Comparison of ENCODE assay signal across 14 cellular contexts in genomic region chr2:207422307-207422960, GRCh38.
DNase-seq lines count a peak whose midpoint lies in the region; ATAC-seq and TF ChIP-seq lines count a peak whose summit lies in the region.
"Had no signal": no experiment of that assay in that cellular context is flagged by ENCODE, and none has a peak within 500 bp of the region (broad histone marks: within the 10 kb centered on the region; RNA-seq: fewer than 3 reads in every experiment).

No MANE protein-coding gene starts in this region.

- peak; percentile 49 for ATAC-seq in HG02852 (IDR thresholded peaks at IDR 0.05; ENCODE audit: unreplicated experiment)
- ATAC-seq in HG02610 (IDR thresholded peaks at IDR 0.05; ENCODE audit: unreplicated experiment): no peak
- no peak for ATAC-seq in GM21786 (IDR thresholded peaks at IDR 0.05; ENCODE audit: unreplicated experiment)

- H3K4me1 ChIP-seq in SJSA1 (replicated peaks): peaks cover 30% of the 10 kb centered on the region

- no peaks in the 10 kb centered on the region for H3K27me3 ChIP-seq in SJSA1 (replicated peaks)

- DNase-seq in GM13977 (ENCODE audit: low spot score) (peak; percentile 10), SJSA1 (ENCODE audit: low read depth in 1 of 2, low spot score in 2 of 2) (peak; percentile 68 to 90), left kidney (ENCODE audit: low read depth, low spot score) (peak; percentile 77), NCI-H82 treated with DMSO at 0.1 percent for 48 hours (lab: John Stamatoyannopoulos, UW; ENCODE audit: unreplicated experiment) (no peak)
- DNase-seq: C1 segment of cervical spinal cord; Calu3; CD4-positive, alpha-beta T cell; DMS 273 treated with DMSO at 0.1 percent for 48 hours; HCEC 1CT; HFFc6 had no signal

- no peak overlapping the region for H3K4me3 ChIP-seq in SJSA1

- peak overlapping the region; percentile 46 for H3K27ac ChIP-seq in SJSA1
- H3K27ac ChIP-seq: HL-60 had no signal

- in situ Hi-C loops in GM13977 (cut with MboI; ENCODE audit: low pct_unique_long_range_greater_than_20kb, low sequenced_read_pairs, unreplicated experiment): no loop called here

- TF ChIP-seq CTCF in GM13977 (IDR thresholded peaks at IDR 0.05; ENCODE audit: extremely low read depth, insufficient read depth, missing control alignments): no peak

- peaks cover 8% of the 10 kb centered on the region; the same call in 1 of the 2 replicates for H3K9me3 ChIP-seq in SJSA1 (replicated peaks)

- H3K36me3 ChIP-seq in SJSA1: no peaks in the 10 kb centered on the region
